1 cellular context compared by ENCODE assay signal in genomic region chr1:225477296-225477911, GRCh38.
TF ChIP-seq lines count a peak whose summit lies in the region.

No MANE protein-coding gene starts in this region.

TF ChIP-seq in GM12878, 131 proteins besides CTCF, POLR2A, EP300 and RAD21 (continued from another document):
- no peak for TF ChIP-seq NRF1 (conservative IDR thresholded peaks at IDR 0.05; ENCODE audit: low read depth, low read length)
- TF ChIP-seq PAX8 (IDR thresholded peaks at IDR 0.05), result no peak
- no peak for TF ChIP-seq ZNF687 (IDR thresholded peaks at IDR 0.05)
- TF ChIP-seq RCOR1 (conservative IDR thresholded peaks at IDR 0.05; ENCODE audit: low read depth, low read length), result no peak
- TF ChIP-seq SREBF1 (IDR thresholded peaks at IDR 0.05; ENCODE audit: low read length), result no peak
- no peak for TF ChIP-seq ZNF384 (IDR thresholded peaks at IDR 0.05; ENCODE audit: borderline replicate concordance, low read depth, low read length)
- TF ChIP-seq WRNIP1 (IDR thresholded peaks at IDR 0.05; ENCODE audit: borderline replicate concordance, low read depth, low read length), result no peak
- TF ChIP-seq GATAD2B (conservative IDR thresholded peaks at IDR 0.05; ENCODE audit: low read depth), result no peak
- TF ChIP-seq IKZF1 (conservative IDR thresholded peaks at IDR 0.05), result no peak
